In the genomic region with DNA sequence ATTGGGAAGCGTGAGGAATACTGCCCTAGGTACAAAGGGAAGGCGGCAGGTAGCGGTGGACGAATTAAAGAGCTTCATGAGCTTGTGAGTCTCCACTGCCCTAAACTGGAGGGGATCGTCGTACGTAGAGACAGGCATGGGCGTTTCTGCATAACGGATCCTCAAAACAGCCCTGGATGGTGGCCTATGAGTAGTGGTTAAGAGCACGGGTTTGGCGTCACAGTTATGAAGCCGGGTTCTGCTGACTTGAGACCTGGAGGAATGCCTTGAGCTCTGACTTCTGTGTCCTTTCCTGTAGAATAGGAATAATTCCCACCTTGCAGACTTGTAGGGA, we compare ENCODE assay signal across 8 cellular contexts. TPM values are rescaled to one million over a fixed set of nuclear protein-coding genes. Genes with fewer than 3 reads are reported as not detected.
A peak's percentile ranks its signal among the peaks of the same experiment; 100 is the strongest.
DNase-seq lines count a peak whose midpoint lies in the region; ATAC-seq and TF ChIP-seq lines count a peak whose summit lies in the region.

No MANE protein-coding gene starts in this region.

- TF ChIP-seq CTCF in SU-DHL-6 (IDR thresholded peaks at IDR 0.05; ENCODE audit: insufficient read depth, low read length, poor library complexity, severe bottlenecking) = no peak

- peaks cover 59% of the 10 kb centered on the region for H3K79me2 ChIP-seq in SU-DHL-6 (ENCODE audit: insufficient read depth, low read length)

- peak overlapping the region; percentile 87 for H3K9ac ChIP-seq in SU-DHL-6 (ENCODE audit: low read length)

- H3K4me2 ChIP-seq in SU-DHL-6 (ENCODE audit: low read depth, low read length, poor library complexity, severe bottlenecking) = peak overlapping the region; percentile 82

- H3K9me3 ChIP-seq in HAP-1 (no peaks in the 10 kb centered on the region), SU-DHL-6 (ENCODE audit: insufficient read depth, low read length) (no peaks in the 10 kb centered on the region)

- H3K4me1 ChIP-seq in HAP-1 = peaks cover 10% of the 10 kb centered on the region

- H2AFZ ChIP-seq in SU-DHL-6 (ENCODE audit: low read depth, low read length, severe bottlenecking) = no peak overlapping the region

- H3K27ac ChIP-seq in SU-DHL-6 (ENCODE audit: low read depth, low read length) = peak overlapping the region; percentile 99
- H3K27ac ChIP-seq in cingulate gyrus (ENCODE audit: low read depth, low read length) = peak overlapping the region; percentile 100

- in situ Hi-C loops in HAP-1 (cut with MboI; ENCODE audit: low sequenced_read_pairs) = no loop called here

- peak; percentile 17 to 22 for DNase-seq in AML-193 (lab: John Stamatoyannopoulos, UW)
- DNase-seq in HAP-1 (ENCODE audit: low spot score in 2 of 2) = peak; percentile 3 to 46
- DNase-seq in lung microvascular endothelial cell (ENCODE audit: low read depth in 2 of 2) = peak; percentile 60 to 63
- peak; percentile 21 for DNase-seq in stimulated activated naive CD8-positive, alpha-beta T cell treated with anti-CD3 and anti-CD28 coated beads, Interleukin-15, Interleukin-2, amounts not matched to agents 100 U/mL and 50 U/mL, for 24 hours

- H3K36me3 ChIP-seq in HAP-1 (replicated peaks) (peaks cover 44% of the 10 kb centered on the region), SU-DHL-6 (ENCODE audit: low read length) (peaks cover 16% of the 10 kb centered on the region)

- ATAC-seq in stimulated activated naive CD8-positive, alpha-beta T cell treated with anti-CD3 and anti-CD28 coated beads, Interleukin-15, Interleukin-2, amounts not matched to agents 100 U/mL and 50 U/mL, for 24 hours = peak; percentile 9
- no peak for ATAC-seq in GM19324 (IDR thresholded peaks at IDR 0.05; ENCODE audit: low FRiP score, unreplicated experiment)
- ATAC-seq in GM19023 (IDR thresholded peaks at IDR 0.05; ENCODE audit: unreplicated experiment) = no peak

- H3K4me3 ChIP-seq in HAP-1 = peak overlapping the region; percentile 85
- H3K4me3 ChIP-seq in SU-DHL-6 (ENCODE audit: insufficient read depth, low read length, poor library complexity, severe bottlenecking) = peak overlapping the region; percentile 78

- H3F3A ChIP-seq in SU-DHL-6 (ENCODE audit: insufficient read depth) = peaks cover 34% of the 10 kb centered on the region

- H3K27me3 ChIP-seq in HAP-1 (ENCODE audit: low read depth) (no peaks in the 10 kb centered on the region), SU-DHL-6 (ENCODE audit: low read length) (no peaks in the 10 kb centered on the region)

- H3K9me2 ChIP-seq in SU-DHL-6 (replicated peaks; ENCODE audit: insufficient read depth, low read length) = no peaks in the 10 kb centered on the region

- H4K20me1 ChIP-seq in SU-DHL-6 (ENCODE audit: low read depth, low read length) = no peaks in the 10 kb centered on the region

RNA-seq across cellular contexts. Expression of a gene that starts 0.3 kb away (rescaled TPM):
- 8.5 and 16.5 TPM in 2 replicates for total RNA-seq in lung microvascular endothelial cell

RNA-seq across cellular contexts. Expression of a gene that starts 0.8 kb away (rescaled TPM):
- total RNA-seq in lung microvascular endothelial cell = 38.1 and 76.4 TPM in 2 replicates

RNA-seq across cellular contexts. Expression of a gene that starts 29.5 kb away (rescaled TPM):
- 10.0 and 14.5 TPM in 2 replicates for total RNA-seq in lung microvascular endothelial cell

RNA-seq across cellular contexts. Expression of a gene that starts 29.6 kb away (rescaled TPM):
- 234 and 238 TPM in 2 replicates for total RNA-seq in lung microvascular endothelial cell

RNA-seq across cellular contexts. Expression of a gene that starts 29.9 kb away (rescaled TPM):
- 7.6 and 11.9 TPM in 2 replicates for total RNA-seq in lung microvascular endothelial cell
